ENCODE assay signal across 18 cellular contexts in genomic region chr11:113977071-113977490, GRCh38. TPM values are rescaled to one million over a fixed set of nuclear protein-coding genes. Genes with fewer than 3 reads are reported as not detected.
DNase-seq lines count a peak whose midpoint lies in the region; ATAC-seq and TF ChIP-seq lines count a peak whose summit lies in the region.
"Had no signal": no experiment of that assay in that cellular context is flagged by ENCODE, and none has a peak within 500 bp of the region (broad histone marks: within the 10 kb centered on the region; RNA-seq: fewer than 3 reads in every experiment).

No MANE protein-coding gene starts in this region.

- intact Hi-C loops in sigmoid colon (cut with DNase I) (no loop called here), Caco-2 (cut with micrococcal nuclease; ENCODE audit: unreplicated experiment) (loop anchor here (5.0 kb wide), 1 partner anchor 80 kb away; no protein-coding TSS in a partner anchor)

- no peaks in the 10 kb centered on the region for H3K9me3 ChIP-seq in T-helper 17 cell (ENCODE audit: control insufficient read depth, low read length, poor library complexity, severe bottlenecking)
- H3K9me3 ChIP-seq in sigmoid colon: no peaks in the 10 kb centered on the region
- H3K9me3 ChIP-seq in Caco-2: no peaks in the 10 kb centered on the region

- TF ChIP-seq CTCF in sigmoid colon (IDR thresholded peaks at IDR 0.05) (no peak), Caco-2 (IDR thresholded peaks at IDR 0.05; ENCODE audit: insufficient read depth in 1 of 2, low read depth in 1 of 2, low read length in 1 of 2, severe bottlenecking in 1 of 2, unreplicated experiment in 1 of 2) (no peak)

- peaks cover 54% of the 10 kb centered on the region for H3K27me3 Mint-ChIP-seq in T-helper 17 cell
- no peaks in the 10 kb centered on the region for H3K27me3 Mint-ChIP-seq in stimulated activated memory B cell treated with anti-CD40 and anti-IgM and Interleukin-4, amounts not matched to agents 10 μg/mL and 1 μg/mL and 100 μg/mL, for 72 hours
- H3K27me3 Mint-ChIP-seq in Caco-2 (ENCODE audit: insufficient read depth, unreplicated experiment): peaks cover 28% of the 10 kb centered on the region

- H3K27me3 ChIP-seq in sigmoid colon: peaks cover 5 to 55% (median 6%) of the 10 kb centered on the region in 3 donors
- H3K27me3 ChIP-seq in Caco-2 (replicated peaks; ENCODE audit: control insufficient read depth, insufficient read depth, low read length): peaks cover 5% of the 10 kb centered on the region

- H3K9me3 Mint-ChIP-seq in stimulated activated memory B cell treated with anti-CD40 and anti-IgM and Interleukin-4, amounts not matched to agents 10 μg/mL and 1 μg/mL and 100 μg/mL, for 72 hours: no peaks in the 10 kb centered on the region
- H3K9me3 Mint-ChIP-seq in Caco-2 (ENCODE audit: unreplicated experiment): no peaks in the 10 kb centered on the region
- H3K9me3 Mint-ChIP-seq: HFFc6 had no signal

- no TSS peak for BruUV-seq in Caco-2 (replicated peaks; lab: Mats Ljungman, UMichigan)

- peaks cover 3% of the 10 kb centered on the region for H3K4me1 Mint-ChIP-seq in T-helper 17 cell
- peaks cover 86% of the 10 kb centered on the region for H3K4me1 Mint-ChIP-seq in stimulated activated memory B cell treated with anti-CD40 and anti-IgM and Interleukin-4, amounts not matched to agents 10 μg/mL and 1 μg/mL and 100 μg/mL, for 72 hours
- no peaks in the 10 kb centered on the region for H3K4me1 Mint-ChIP-seq in Caco-2 (ENCODE audit: low read depth, unreplicated experiment)

- H3K27ac ChIP-seq in sigmoid colon: no peak overlapping the region
- H3K27ac ChIP-seq: 22Rv1, C4-2B, SK-N-MC had no signal

- no peak for TF ChIP-seq EP300 in sigmoid colon (IDR thresholded peaks at IDR 0.05)

- DNase-seq in SKM-1 treated with dmso at 0.1 percent for 144 hours (lab: John Stamatoyannopoulos, UW; ENCODE audit: unreplicated experiment) (peak; percentile 27), SKM-1 (lab: John Stamatoyannopoulos, UW; ENCODE audit: unreplicated experiment) (no peak), T-helper 17 cell (no peak), sigmoid colon (no peak), Caco-2 (no peak), SIG-M5 treated with dmso at 0.1 percent for 504 hours (lab: John Stamatoyannopoulos, UW; ENCODE audit: unreplicated experiment) (no peak)
- DNase-seq: DMS53, GOT3, HFFc6, NCI-H1436 treated with DMSO at 0.1 percent for 48 hours, NCI-H2227 treated with DMSO at 0.1 percent for 48 hours, NCI-H524 treated with DMSO at 0.1 percent for 48 hours had no signal

- no peak for TF ChIP-seq POLR2A in sigmoid colon (IDR thresholded peaks at IDR 0.05)

- POLR2A ChIA-PET in Caco-2 (lab: Charles Lee): no interaction called here

- no peak overlapping the region for H3K27ac Mint-ChIP-seq in T-helper 17 cell
- H3K27ac Mint-ChIP-seq in stimulated activated memory B cell treated with anti-CD40 and anti-IgM and Interleukin-4, amounts not matched to agents 10 μg/mL and 1 μg/mL and 100 μg/mL, for 72 hours: peak overlapping the region; percentile 90
- H3K27ac Mint-ChIP-seq in Caco-2 (ENCODE audit: unreplicated experiment): no peak overlapping the region
- H3K27ac Mint-ChIP-seq: HFFc6 had no signal

- H3K36me3 Mint-ChIP-seq in T-helper 17 cell (ENCODE audit: low read depth) (peaks cover 2% of the 10 kb centered on the region), Caco-2 (ENCODE audit: insufficient read depth, unreplicated experiment) (no peaks in the 10 kb centered on the region)
- H3K36me3 Mint-ChIP-seq in stimulated activated memory B cell treated with anti-CD40 and anti-IgM and Interleukin-4, amounts not matched to agents 10 μg/mL and 1 μg/mL and 100 μg/mL, for 72 hours: no peaks in the 10 kb centered on the region

- ATAC-seq in HG03108 (IDR thresholded peaks at IDR 0.05; ENCODE audit: unreplicated experiment) (peak; percentile 51), T-helper 17 cell (peak; percentile 28)
- peak; percentile 90 for ATAC-seq in stimulated activated memory B cell treated with anti-CD40 and anti-IgM and Interleukin-4, amounts not matched to agents 10 μg/mL and 1 μg/mL and 100 μg/mL, for 72 hours

- CTCF ChIA-PET in Caco-2 (lab: Charles Lee): interaction anchor here (0.8 kb wide), 1 partner anchor 16 kb away, joined by 3 read pairs; no protein-coding TSS in a partner anchor

- H3K36me3 ChIP-seq in sigmoid colon: no peaks in the 10 kb centered on the region
- H3K36me3 ChIP-seq in Caco-2 (ENCODE audit: control insufficient read depth, insufficient read depth, low read length): no peaks in the 10 kb centered on the region

- WGBS in sigmoid colon, 2 donors: 47 to 74% methylated on average over 4 of the region's 4 CpGs

- H3K4me3 ChIP-seq in sigmoid colon: no peak overlapping the region
- H3K4me3 ChIP-seq in Caco-2 (ENCODE audit: low read depth, low read length): no peak overlapping the region
- H3K4me3 ChIP-seq: SK-N-MC had no signal

- H3K4me3 Mint-ChIP-seq in T-helper 17 cell: no peak overlapping the region
- H3K4me3 Mint-ChIP-seq in stimulated activated memory B cell treated with anti-CD40 and anti-IgM and Interleukin-4, amounts not matched to agents 10 μg/mL and 1 μg/mL and 100 μg/mL, for 72 hours: peak overlapping the region; percentile 63
- no peak overlapping the region for H3K4me3 Mint-ChIP-seq in Caco-2 (ENCODE audit: unreplicated experiment)
- H3K4me3 Mint-ChIP-seq: HFFc6 had no signal

- H3K4me1 ChIP-seq in sigmoid colon (peaks cover 0 to 4% (median 0%) of the 10 kb centered on the region in 4 donors), Caco-2 (no peaks in the 10 kb centered on the region)

RNA-seq across cellular contexts. Expression of gene HTR3A, which starts 2.2 kb away (rescaled TPM):
- total RNA-seq in T-helper 17 cell: not detected
- total RNA-seq in sigmoid colon: 1 to 10 TPM; 1.1 to 4.5 (median 2.8) TPM
- 1 to 10 TPM in 1 of 3 donors, not detected in 2; 1.5 TPM for polyA plus RNA-seq in sigmoid colon
- not detected in 2 replicates for total RNA-seq in Caco-2 (2022)
- total RNA-seq: HFFc6, HT1080 had no signal

Comparison
In these comparisons a context has a peak if more than half of its experiments do, and no peak if none do; other contexts are left out.
1. ATAC-seq: peak in every context shown above with its lines; median percentile 90 in stimulated activated memory B cell treated with anti-CD40 and anti-IgM and Interleukin-4, amounts not matched to agents 10 μg/mL and 1 μg/mL and 100 μg/mL, for 72 hours; 51 in HG03108; 28 in T-helper 17 cell.